ENCODE assay signal across 17 cellular contexts in the genomic region with DNA sequence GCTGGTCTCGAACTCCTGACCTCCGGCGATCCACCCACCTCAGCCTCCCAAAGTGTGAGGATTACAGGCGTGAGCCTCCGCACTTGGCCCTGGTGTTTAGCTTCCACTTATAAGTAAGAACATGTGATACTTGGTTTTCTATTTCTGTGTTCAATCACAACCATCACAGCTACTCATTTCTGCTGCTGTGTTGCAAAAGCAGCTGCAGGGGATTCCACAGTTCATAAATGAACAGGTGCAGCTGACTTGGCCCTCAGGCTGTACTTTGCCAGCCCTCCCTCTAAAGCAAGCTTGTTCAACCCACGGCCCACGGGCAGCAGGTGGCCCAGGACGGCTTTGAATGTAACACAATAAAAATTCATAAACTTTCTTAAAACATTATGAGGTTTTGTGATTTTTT.
DNase-seq lines count a peak whose midpoint lies in the region; ATAC-seq and TF ChIP-seq lines count a peak whose summit lies in the region.
"Had no signal": no experiment of that assay in that cellular context is flagged by ENCODE, and none has a peak within 500 bp of the region (broad histone marks: within the 10 kb centered on the region; RNA-seq: fewer than 3 reads in every experiment).

No MANE protein-coding gene starts in this region.

- H3K36me3 ChIP-seq in OCI-LY3 (replicated peaks; ENCODE audit: low read depth, low read length) (peaks cover 6% of the 10 kb centered on the region), upper lobe of right lung (no peaks in the 10 kb centered on the region)

- peaks cover 1% of the 10 kb centered on the region for H3K36me3 Mint-ChIP-seq in activated CD4-positive, alpha-beta T cell treated with anti-CD3 and anti-CD28 coated beads, Interleukin-2, amount 10 ng/mL, durations not matched to agents 7 days and 5 days (ENCODE audit: low read depth)
- H3K36me3 Mint-ChIP-seq in stimulated activated naive B cell treated with anti-CD40 and anti-IgM and Interleukin-4, amounts not matched to agents 10 μg/mL and 1 μg/mL and 100 μg/mL, for 72 hours = peaks cover 9 to 21% of the 10 kb centered on the region in 2 donors

- no peaks in the 10 kb centered on the region for H3K27me3 Mint-ChIP-seq in activated CD4-positive, alpha-beta T cell treated with anti-CD3 and anti-CD28 coated beads, Interleukin-2, amount 10 ng/mL, durations not matched to agents 7 days and 5 days
- no peaks in the 10 kb centered on the region for H3K27me3 Mint-ChIP-seq in stimulated activated naive B cell treated with anti-CD40 and anti-IgM and Interleukin-4, amounts not matched to agents 10 μg/mL and 1 μg/mL and 100 μg/mL, for 72 hours

- ATAC-seq in HG03095 (IDR thresholded peaks at IDR 0.05; ENCODE audit: unreplicated experiment) = peak; percentile 78
- peak; percentile 58 to 59 for ATAC-seq in stimulated activated naive B cell treated with anti-CD40 and anti-IgM and Interleukin-4, amounts not matched to agents 10 μg/mL and 1 μg/mL and 100 μg/mL, for 72 hours (replicated peaks)
- no peak for ATAC-seq in upper lobe of right lung

- no peak overlapping the region for H3K4me3 Mint-ChIP-seq in activated CD4-positive, alpha-beta T cell treated with anti-CD3 and anti-CD28 coated beads, Interleukin-2, amount 10 ng/mL, durations not matched to agents 7 days and 5 days
- no peak overlapping the region for H3K4me3 Mint-ChIP-seq in stimulated activated naive B cell treated with anti-CD40 and anti-IgM and Interleukin-4, amounts not matched to agents 10 μg/mL and 1 μg/mL and 100 μg/mL, for 72 hours
- H3K4me3 Mint-ChIP-seq: T-helper 2 cell treated with Interferon-gamma antibody and Interleukin-4, amounts not matched to agents 5 μg/mL and 100 μg/mL, for 36 hours had no signal

- peak overlapping the region; percentile 74 for H3K27ac ChIP-seq in OCI-LY3 (ENCODE audit: low read length)
- no peak overlapping the region for H3K27ac ChIP-seq in upper lobe of right lung
- H3K27ac ChIP-seq: GM23248, testis had no signal

- no peaks in the 10 kb centered on the region for H3K79me2 ChIP-seq in OCI-LY3 (ENCODE audit: low read length)

- peak overlapping the region; percentile 63 for H3K4me2 ChIP-seq in OCI-LY3 (ENCODE audit: low read length)

- intact Hi-C loops in upper lobe of right lung (cut with DNase I) = no loop called here

- CTCF ChIA-PET in activated CD4-positive, alpha-beta T cell treated with anti-CD3 and anti-CD28 coated beads, Interleukin-2, amount 10 ng/mL, durations not matched to agents 7 days and 5 days (lab: Charles Lee) = interaction anchor here (0.6 kb wide), 1 partner anchor 15 kb away, joined by 3 read pairs; no protein-coding TSS in a partner anchor

- H3K4me1 Mint-ChIP-seq in activated CD4-positive, alpha-beta T cell treated with anti-CD3 and anti-CD28 coated beads, Interleukin-2, amount 10 ng/mL, durations not matched to agents 7 days and 5 days = peaks cover 16% of the 10 kb centered on the region
- peaks cover 13 to 27% of the 10 kb centered on the region in 2 donors for H3K4me1 Mint-ChIP-seq in stimulated activated naive B cell treated with anti-CD40 and anti-IgM and Interleukin-4, amounts not matched to agents 10 μg/mL and 1 μg/mL and 100 μg/mL, for 72 hours

- DNase-seq in activated CD4-positive, alpha-beta T cell treated with anti-CD3 and anti-CD28 coated beads, Interleukin-2, amount 10 ng/mL, durations not matched to agents 7 days and 5 days = no peak
- DNase-seq in activated CD4-positive, alpha-beta T cell treated with anti-CD3 and anti-CD28 coated beads for 1 hour = no peak
- DNase-seq in stimulated activated naive B cell treated with anti-CD40 and anti-IgM and Interleukin-4, amounts not matched to agents 10 μg/mL and 1 μg/mL and 100 μg/mL, for 72 hours = no peak
- DNase-seq in DMS 273 treated with DMSO at 0.1 percent for 48 hours (lab: John Stamatoyannopoulos, UW) (no peak), pons (ENCODE audit: low spot score) (no peak), upper lobe of right lung (no peak)
- DNase-seq: erythroblast; islet precursor cell; MM.1S; NCI-H510A; stimulated activated CD4-positive, alpha-beta T cell treated with anti-CD3 and anti-CD28 coated beads, Interleukin-15, amount 100 ng/mL, for 24 hours; testis had no signal

- peak overlapping the region; percentile 21 for H3K27ac Mint-ChIP-seq in activated CD4-positive, alpha-beta T cell treated with anti-CD3 and anti-CD28 coated beads, Interleukin-2, amount 10 ng/mL, durations not matched to agents 7 days and 5 days
- peak overlapping the region; percentile 37 for H3K27ac Mint-ChIP-seq in stimulated activated naive B cell treated with anti-CD40 and anti-IgM and Interleukin-4, amounts not matched to agents 10 μg/mL and 1 μg/mL and 100 μg/mL, for 72 hours
- H3K27ac Mint-ChIP-seq: progenitor cell of endocrine pancreas; T-helper 2 cell treated with Interferon-gamma antibody and Interleukin-4, amounts not matched to agents 5 μg/mL and 100 μg/mL, for 36 hours had no signal

- H3K9me3 Mint-ChIP-seq in activated CD4-positive, alpha-beta T cell treated with anti-CD3 and anti-CD28 coated beads, Interleukin-2, amount 10 ng/mL, durations not matched to agents 7 days and 5 days = peaks cover 8% of the 10 kb centered on the region
- H3K9me3 Mint-ChIP-seq in stimulated activated naive B cell treated with anti-CD40 and anti-IgM and Interleukin-4, amounts not matched to agents 10 μg/mL and 1 μg/mL and 100 μg/mL, for 72 hours = peaks cover 1 to 2% of the 10 kb centered on the region in 2 donors

- peaks cover 31% of the 10 kb centered on the region for H3K4me1 ChIP-seq in OCI-LY3 (ENCODE audit: low read length)
- H3K4me1 ChIP-seq in upper lobe of right lung = no peaks in the 10 kb centered on the region
- H3K4me1 ChIP-seq: testis had no signal

- H3K27me3 ChIP-seq in OCI-LY3 (ENCODE audit: low read depth, low read length) (no peaks in the 10 kb centered on the region), upper lobe of right lung (no peaks in the 10 kb centered on the region)
- H3K27me3 ChIP-seq: testis had no signal

- peak overlapping the region; percentile 21; the same call in 1 of the 2 replicates for H3K9ac ChIP-seq in OCI-LY3 (ENCODE audit: low read length)
- H3K9ac ChIP-seq: GM23248 had no signal

- peak overlapping the region; percentile 31; the same call in 1 of the 2 replicates for H3K4me3 ChIP-seq in OCI-LY3 (ENCODE audit: low read length)
- H3K4me3 ChIP-seq in upper lobe of right lung = no peak overlapping the region
- H3K4me3 ChIP-seq: GM23248, testis had no signal

- H3K9me3 ChIP-seq in OCI-LY3 (ENCODE audit: insufficient read depth, low read length) (peaks cover 4% of the 10 kb centered on the region; the same call in 1 of the 2 replicates), upper lobe of right lung (no peaks in the 10 kb centered on the region)
- H3K9me3 ChIP-seq: testis had no signal

- TF ChIP-seq CTCF in OCI-LY3 (IDR thresholded peaks at IDR 0.05; ENCODE audit: low read depth, low read length) (no peak), upper lobe of right lung (IDR thresholded peaks at IDR 0.05) (no peak)

- POLR2A ChIA-PET in activated CD4-positive, alpha-beta T cell treated with anti-CD3 and anti-CD28 coated beads, Interleukin-2, amount 10 ng/mL, durations not matched to agents 7 days and 5 days (lab: Charles Lee) = no interaction called here

- no peaks in the 10 kb centered on the region for H4K20me1 ChIP-seq in OCI-LY3 (ENCODE audit: insufficient read depth, low read length)

- peak overlapping the region; percentile 41; the same call in 1 of the 2 replicates for H2AFZ ChIP-seq in OCI-LY3 (ENCODE audit: low read depth, low read length)
- H2AFZ ChIP-seq: GM23248 had no signal
